In the genomic region with DNA sequence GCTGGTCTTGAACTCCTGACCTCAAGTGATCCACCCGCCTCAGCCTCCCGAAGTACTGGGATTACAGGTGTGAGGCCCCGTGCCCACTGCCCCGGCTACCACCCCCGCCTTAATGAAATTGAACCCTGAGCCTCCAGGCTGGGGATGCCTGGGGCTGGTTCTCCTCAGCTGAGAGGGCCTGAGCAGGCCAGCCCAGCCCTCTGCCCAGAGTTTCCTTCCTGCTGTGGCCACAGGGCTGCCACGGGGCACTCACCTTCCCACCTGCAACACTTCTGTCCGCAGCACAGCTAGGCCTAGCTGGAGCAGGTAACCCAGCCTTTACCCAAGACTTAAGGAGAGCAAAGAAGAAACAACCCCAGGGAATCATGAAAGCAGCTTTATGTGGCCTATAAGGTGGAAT, we compare ENCODE assay signal across 26 cellular contexts.
"Had no signal": no experiment of that assay in that cellular context is flagged by ENCODE, and none has a peak within 500 bp of the region (broad histone marks: within the 10 kb centered on the region; RNA-seq: fewer than 3 reads in every experiment).

No MANE protein-coding gene starts in this region.

- ATAC-seq: gastroesophageal sphincter; heart right ventricle; left ventricle myocardium superior; natural killer cell; stimulated activated memory B cell treated with anti-CD40 and anti-IgM and Interleukin-4, amounts not matched to agents 10 μg/mL and 1 μg/mL and 100 μg/mL, for 72 hours; stimulated activated naive CD8-positive, alpha-beta T cell treated with anti-CD3 and anti-CD28 coated beads, Interleukin-15, Interleukin-2, amounts not matched to agents 100 U/mL and 50 U/mL, for 24 hours had no signal

- H3K4me3 Mint-ChIP-seq: endodermal cell; natural killer cell; stimulated activated memory B cell treated with anti-CD40 and anti-IgM and Interleukin-4, amounts not matched to agents 10 μg/mL and 1 μg/mL and 100 μg/mL, for 72 hours had no signal

- H3K27ac Mint-ChIP-seq: endodermal cell; natural killer cell; stimulated activated memory B cell treated with anti-CD40 and anti-IgM and Interleukin-4, amounts not matched to agents 10 μg/mL and 1 μg/mL and 100 μg/mL, for 72 hours had no signal

- H3K9me3 ChIP-seq: esophagus muscularis mucosa, gastroesophageal sphincter, heart right ventricle, lower lobe of right lung, neutrophil, prostate gland, right atrium auricular region, spleen, thoracic aorta, tibial nerve, upper lobe of left lung, uterus had no signal

- DNase-seq: cerebellar nuclear complex; dorsolateral prefrontal cortex; effector CD4-positive, alpha-beta T cell; endodermal cell; foreskin keratinocyte; glutamatergic neuron; heart right ventricle; hippocampal formation; kidney glomerular epithelial cell; left colon; left ventricle myocardium superior; lower lobe of right lung; natural killer cell; spleen; stimulated activated CD4-positive, alpha-beta T cell treated with anti-CD3 and anti-CD28 coated beads, Interleukin-4, amount 100 ng/mL, for 4 hours; stimulated activated naive CD8-positive, alpha-beta T cell treated with anti-CD3 and anti-CD28 coated beads, Interleukin-15, Interleukin-2, amounts not matched to agents 100 U/mL and 50 U/mL, for 24 hours; upper lobe of left lung; uterus had no signal

- H3K4me1 Mint-ChIP-seq: natural killer cell had no signal

- H3K36me3 Mint-ChIP-seq: natural killer cell; stimulated activated memory B cell treated with anti-CD40 and anti-IgM and Interleukin-4, amounts not matched to agents 10 μg/mL and 1 μg/mL and 100 μg/mL, for 72 hours had no signal

- H3K27me3 Mint-ChIP-seq: stimulated activated memory B cell treated with anti-CD40 and anti-IgM and Interleukin-4, amounts not matched to agents 10 μg/mL and 1 μg/mL and 100 μg/mL, for 72 hours had no signal
